Comparison of ENCODE assay signal across 6 cellular contexts in genomic region chr13:49311816-49312215, GRCh38.
"Had no signal": no experiment of that assay in that cellular context is flagged by ENCODE, and none has a peak within 500 bp of the region (broad histone marks: within the 10 kb centered on the region; RNA-seq: fewer than 3 reads in every experiment).

No MANE protein-coding gene starts in this region.

- H3K27ac ChIP-seq: KMS-11 had no signal

- H3K9ac ChIP-seq: KMS-11 had no signal

- H2AFZ ChIP-seq: GM23338 had no signal

- ATAC-seq: GM23338 had no signal

- H3K4me2 ChIP-seq: GM23338, KMS-11 had no signal

- DNase-seq: H9, HCEC 1CT, Karpas-422, KBM-7 had no signal

- H3K4me3 ChIP-seq: GM23338 had no signal
